Comparison of ENCODE assay signal across 31 cellular contexts in the genomic region with DNA sequence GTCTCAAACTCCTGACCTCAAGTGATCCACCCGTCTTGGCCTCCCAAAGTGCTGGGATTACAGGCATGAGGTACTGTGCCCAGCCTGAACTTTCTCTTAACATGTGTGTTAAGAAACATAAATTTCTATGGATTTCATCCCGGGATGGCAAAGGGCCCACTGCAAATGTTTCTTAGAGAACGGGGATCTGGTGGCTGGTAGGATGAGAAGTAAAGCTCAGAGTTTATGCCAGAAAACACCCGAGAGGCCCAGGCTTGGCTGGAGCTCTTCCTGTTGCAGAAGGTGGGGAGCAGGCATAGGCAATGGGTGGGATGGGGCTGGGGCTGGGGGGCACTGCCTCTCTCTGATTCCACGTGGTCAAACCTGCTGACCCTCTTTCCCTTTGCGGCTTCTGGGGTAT. TPM values are rescaled to one million over a fixed set of nuclear protein-coding genes. Genes with fewer than 3 reads are reported as not detected.
A peak's percentile ranks its signal among the peaks of the same experiment; 100 is the strongest.
DNase-seq lines count a peak whose midpoint lies in the region; ATAC-seq, FAIRE-seq and TF ChIP-seq lines count a peak whose summit lies in the region.
"Had no signal": no experiment of that assay in that cellular context is flagged by ENCODE, and none has a peak within 500 bp of the region (broad histone marks: within the 10 kb centered on the region; RNA-seq: fewer than 3 reads in every experiment).

No MANE protein-coding gene starts in this region.

- no peak overlapping the region for H3K23ac ChIP-seq in mesenchymal stem cell (ENCODE audit: low read length in 2 of 2)

- H3K4me3 Mint-ChIP-seq in activated T-cell treated with anti-CD3 and anti-CD28 coated beads, Interleukin-2, amount 50 U/mL, for 24 hours: no peak overlapping the region
- H3K4me3 Mint-ChIP-seq in astrocyte (ENCODE audit: unreplicated experiment): no peak overlapping the region
- H3K4me3 Mint-ChIP-seq: activated naive CD8-positive, alpha-beta T cell; naive B cell; stimulated activated memory B cell treated with anti-CD40 and anti-IgM and Interleukin-4, amounts not matched to agents 10 μg/mL and 1 μg/mL and 100 μg/mL, for 72 hours had no signal

- H4K91ac ChIP-seq in mesenchymal stem cell (ENCODE audit: low read length): no peak overlapping the region

- H4K20me1 ChIP-seq in astrocyte (ENCODE audit: insufficient read depth, low read length): no peaks in the 10 kb centered on the region

- no peaks in the 10 kb centered on the region for H3K9me3 Mint-ChIP-seq in activated T-cell treated with anti-CD3 and anti-CD28 coated beads, Interleukin-2, amount 50 U/mL, for 24 hours
- H3K9me3 Mint-ChIP-seq in astrocyte (ENCODE audit: unreplicated experiment): no peaks in the 10 kb centered on the region
- H3K9me3 Mint-ChIP-seq: naive B cell; stimulated activated memory B cell treated with anti-CD40 and anti-IgM and Interleukin-4, amounts not matched to agents 10 μg/mL and 1 μg/mL and 100 μg/mL, for 72 hours had no signal

- H3K9me3 ChIP-seq in astrocyte (ENCODE audit: insufficient read depth, low read depth, low read length): no peaks in the 10 kb centered on the region
- no peaks in the 10 kb centered on the region for H3K9me3 ChIP-seq in mesenchymal stem cell (ENCODE audit: control insufficient read depth, low read length)
- H3K9me3 ChIP-seq: gastrocnemius medialis, left lung, testis had no signal

- H3K79me1 ChIP-seq in mesenchymal stem cell (replicated peaks; ENCODE audit: low read length, poor library complexity, severe bottlenecking): no peaks in the 10 kb centered on the region

- peak overlapping the region; percentile 2 for H3K27ac Mint-ChIP-seq in activated T-cell treated with anti-CD3 and anti-CD28 coated beads, Interleukin-2, amount 50 U/mL, for 24 hours
- peak overlapping the region; percentile 41 for H3K27ac Mint-ChIP-seq in astrocyte (ENCODE audit: unreplicated experiment)
- H3K27ac Mint-ChIP-seq: activated naive CD8-positive, alpha-beta T cell; stimulated activated memory B cell treated with anti-CD40 and anti-IgM and Interleukin-4, amounts not matched to agents 10 μg/mL and 1 μg/mL and 100 μg/mL, for 72 hours had no signal

- no peaks in the 10 kb centered on the region for H3K36me3 ChIP-seq in astrocyte (ENCODE audit: insufficient read depth, low read length)
- no peaks in the 10 kb centered on the region for H3K36me3 ChIP-seq in mesenchymal stem cell (ENCODE audit: control insufficient read depth in 1 of 2, insufficient read depth in 2 of 2, low read depth in 1 of 2, low read length in 2 of 2)
- H3K36me3 ChIP-seq: gastrocnemius medialis, left lung had no signal

- H3K4me2 ChIP-seq in astrocyte (ENCODE audit: low read length) (no peak overlapping the region), mesenchymal stem cell (ENCODE audit: low read length, poor library complexity, severe bottlenecking) (no peak overlapping the region)

- H3K36me3 Mint-ChIP-seq in activated T-cell treated with anti-CD3 and anti-CD28 coated beads, Interleukin-2, amount 50 U/mL, for 24 hours (ENCODE audit: low read depth): no peaks in the 10 kb centered on the region
- H3K36me3 Mint-ChIP-seq in astrocyte (ENCODE audit: low read depth, unreplicated experiment): no peaks in the 10 kb centered on the region
- H3K36me3 Mint-ChIP-seq: activated naive CD8-positive, alpha-beta T cell; naive B cell; stimulated activated memory B cell treated with anti-CD40 and anti-IgM and Interleukin-4, amounts not matched to agents 10 μg/mL and 1 μg/mL and 100 μg/mL, for 72 hours had no signal

- H3K4me1 Mint-ChIP-seq in activated T-cell treated with anti-CD3 and anti-CD28 coated beads, Interleukin-2, amount 50 U/mL, for 24 hours (ENCODE audit: low read depth): peaks cover 28% of the 10 kb centered on the region
- H3K4me1 Mint-ChIP-seq in astrocyte (ENCODE audit: low read depth, unreplicated experiment): peaks cover 12% of the 10 kb centered on the region

- ATAC-seq in HG03139 (IDR thresholded peaks at IDR 0.05; ENCODE audit: unreplicated experiment): no peak
- ATAC-seq: gastrocnemius medialis; HCT116; left lung; stimulated activated memory B cell treated with anti-CD40 and anti-IgM and Interleukin-4, amounts not matched to agents 10 μg/mL and 1 μg/mL and 100 μg/mL, for 72 hours had no signal

- H2AFZ ChIP-seq in astrocyte (ENCODE audit: low read depth, low read length): no peak overlapping the region
- H2AFZ ChIP-seq in mesenchymal stem cell (ENCODE audit: low read depth, low read length): no peak overlapping the region

- H2BK5ac ChIP-seq in mesenchymal stem cell (ENCODE audit: low read depth, low read length, poor library complexity, severe bottlenecking): no peak overlapping the region

- FAIRE-seq in astrocyte (lab: Jason Lieb, UNC): no peak

- H2BK15ac ChIP-seq in mesenchymal stem cell (ENCODE audit: low read depth, poor library complexity, severe bottlenecking): peak overlapping the region; percentile 61

- no peak overlapping the region for H2AK5ac ChIP-seq in mesenchymal stem cell (ENCODE audit: low read length, severe bottlenecking)

- H3K4me3 ChIP-seq in astrocyte (ENCODE audit: insufficient read depth, low read depth, low read length) (no peak overlapping the region), mesenchymal stem cell (ENCODE audit: insufficient read depth in 1 of 2, low read depth in 1 of 2, low read length in 2 of 2) (no peak overlapping the region)
- H3K4me3 ChIP-seq: gastrocnemius medialis, left lung, testis had no signal

- H3K4ac ChIP-seq in mesenchymal stem cell (ENCODE audit: low read depth in 1 of 2, low read length in 2 of 2): no peak overlapping the region

- H2BK120ac ChIP-seq in mesenchymal stem cell (ENCODE audit: low read depth, low read length): no peak overlapping the region

- peak overlapping the region in 1 of 2 experiments; percentile 29 for H3K18ac ChIP-seq in mesenchymal stem cell (ENCODE audit: low read depth in 1 of 2, low read length in 2 of 2)

- no peak overlapping the region for H4K8ac ChIP-seq in mesenchymal stem cell (ENCODE audit: low read length)

- no peak for TF ChIP-seq CTCF in astrocyte (IDR thresholded peaks at IDR 0.05; ENCODE audit: insufficient read depth, low read depth, low read length)

- H3K4me1 ChIP-seq in astrocyte (ENCODE audit: insufficient read depth, low read length) (peaks cover 22% of the 10 kb centered on the region), mesenchymal stem cell (ENCODE audit: control insufficient read depth, insufficient read depth, low read depth, low read length) (peaks cover 23% of the 10 kb centered on the region)
- H3K4me1 ChIP-seq: testis had no signal

- no peak overlapping the region for H3K14ac ChIP-seq in mesenchymal stem cell (ENCODE audit: low read length in 2 of 2)

- 72% methylated on average over 6 of the region's 6 CpGs for WGBS in mesenchymal stem cell

- H3K27me3 Mint-ChIP-seq in activated T-cell treated with anti-CD3 and anti-CD28 coated beads, Interleukin-2, amount 50 U/mL, for 24 hours: no peaks in the 10 kb centered on the region
- H3K27me3 Mint-ChIP-seq in astrocyte (ENCODE audit: low read depth, unreplicated experiment): no peaks in the 10 kb centered on the region
- H3K27me3 Mint-ChIP-seq: activated naive CD8-positive, alpha-beta T cell; naive B cell; stimulated activated memory B cell treated with anti-CD40 and anti-IgM and Interleukin-4, amounts not matched to agents 10 μg/mL and 1 μg/mL and 100 μg/mL, for 72 hours had no signal

- H3K27me3 ChIP-seq in astrocyte (ENCODE audit: insufficient read depth, low read length) (no peaks in the 10 kb centered on the region), mesenchymal stem cell (ENCODE audit: control insufficient read depth in 1 of 2, insufficient read depth in 1 of 2, low read length in 2 of 2) (no peaks in the 10 kb centered on the region)
- H3K27me3 ChIP-seq: left lung, testis had no signal

- H2BK12ac ChIP-seq in mesenchymal stem cell (ENCODE audit: low read length in 2 of 2): no peak overlapping the region

- no peak overlapping the region for H3K27ac ChIP-seq in astrocyte (ENCODE audit: low read depth, low read length)
- H3K27ac ChIP-seq in mesenchymal stem cell (ENCODE audit: low read length, poor library complexity, severe bottlenecking): no peak overlapping the region
- H3K27ac ChIP-seq: epithelial cell of prostate, gastrocnemius medialis, left lung, testis had no signal

- H3K79me2 ChIP-seq in astrocyte (ENCODE audit: insufficient read depth, low read length): no peaks in the 10 kb centered on the region

- no peak for DNase-seq in activated T-cell treated with anti-CD3 and anti-CD28 coated beads, Interleukin-2, amount 50 U/mL, for 24 hours
- DNase-seq in activated T-cell treated with anti-CD3 and anti-CD28 coated beads for 4 hours: no peak
- peak; percentile 65 for DNase-seq in GM03348 (ENCODE audit: low spot score)
- no peak for DNase-seq in astrocyte (ENCODE audit: low read depth)
- no peak for DNase-seq in mesenchymal stem cell
- DNase-seq in CD1c-positive myeloid dendritic cell (ENCODE audit: extremely low spot score): no peak
- no peak for DNase-seq in activated CD4-positive, alpha-beta T cell treated with anti-CD3 and anti-CD28 coated beads for 48 hours
- DNase-seq: activated CD4-positive, CD25-positive, alpha-beta regulatory T cell; C1 segment of cervical spinal cord; cerebellar nuclear complex; EL; gastrocnemius medialis; hypothalamus; naive B cell; NCI-H2081; NCI-H345; NCI-H748 treated with DMSO at 0.1 percent for 48 hours; stimulated activated CD4-positive, alpha-beta T cell treated with anti-CD3 and anti-CD28 coated beads, Interleukin-2, amount 100 ng/mL, for 48 hours; T-helper 9 cell; testis had no signal

- H3K9ac ChIP-seq in astrocyte (ENCODE audit: low read length): no peak overlapping the region
- H3K9ac ChIP-seq in mesenchymal stem cell (ENCODE audit: low read length): no peak overlapping the region

RNA-seq across cellular contexts. Expression of gene CARHSP1, which starts 5.6 kb away (rescaled TPM):
- 51.0 and 61.5 TPM in 2 replicates for total RNA-seq in astrocyte
- 78.8 TPM for polyA plus RNA-seq in mesenchymal stem cell (2013, experiment 1 of 2)
- 76.6 TPM for polyA plus RNA-seq in mesenchymal stem cell (2013, experiment 2 of 2)

RNA-seq across cellular contexts. Expression of gene LITAFD, which starts 7.8 kb away (rescaled TPM):
- not detected in 2 replicates for total RNA-seq in astrocyte
- not detected for polyA plus RNA-seq in mesenchymal stem cell (2013, experiment 1 of 2)
- not detected for polyA plus RNA-seq in mesenchymal stem cell (2013, experiment 2 of 2)
- total RNA-seq: A673; activated CD8-positive, alpha-beta memory T cell treated with anti-CD3 and anti-CD28 coated beads for 36 hours; gastrocnemius medialis; left lung; M059J; osteocyte; renal cortical epithelial cell had no signal
